1 cellular context compared by ENCODE assay signal in the genomic region with DNA sequence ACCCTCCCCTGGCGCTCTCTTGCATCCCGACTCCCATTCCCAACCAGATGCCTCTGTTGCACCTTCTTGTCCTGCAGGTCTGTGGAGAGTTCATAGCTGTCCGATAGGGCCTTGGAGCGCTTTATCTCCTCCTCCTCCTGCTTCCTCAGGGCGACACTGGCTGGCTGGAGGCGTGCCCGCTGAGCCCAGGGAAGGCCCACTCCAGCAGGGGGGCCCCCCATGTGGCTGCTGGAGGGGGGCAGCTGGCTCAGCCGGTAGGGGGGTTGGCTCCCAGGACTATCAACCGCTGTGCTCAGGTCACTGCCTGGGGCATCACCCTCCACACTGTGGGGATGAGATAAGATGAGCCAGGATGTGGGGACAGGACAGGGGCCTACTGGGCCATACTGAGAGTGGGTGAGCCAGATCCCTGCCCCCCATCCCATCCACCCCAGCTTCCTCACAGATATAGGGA.
TF ChIP-seq lines count a peak whose summit lies in the region.

No MANE protein-coding gene starts in this region.

TF ChIP-seq in K562, 482 proteins besides CTCF, POLR2A, EP300 and RAD21 (continues in another document):
- TF ChIP-seq, protein P1, sequence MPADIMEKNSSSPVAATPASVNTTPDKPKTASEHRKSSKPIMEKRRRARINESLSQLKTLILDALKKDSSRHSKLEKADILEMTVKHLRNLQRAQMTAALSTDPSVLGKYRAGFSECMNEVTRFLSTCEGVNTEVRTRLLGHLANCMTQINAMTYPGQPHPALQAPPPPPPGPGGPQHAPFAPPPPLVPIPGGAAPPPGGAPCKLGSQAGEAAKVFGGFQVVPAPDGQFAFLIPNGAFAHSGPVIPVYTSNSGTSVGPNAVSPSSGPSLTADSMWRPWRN (IDR thresholded peaks at IDR 0.05; ENCODE audit: low read depth) = no peak
- TF ChIP-seq STAT5A (IDR thresholded peaks at IDR 0.05; ENCODE audit: borderline replicate concordance, low read length) (peak; percentile 71; the same call in 1 of the 2 replicates), WHSC1 (IDR thresholded peaks at IDR 0.05; ENCODE audit: low read length) (no peak), GTF2F1 (IDR thresholded peaks at IDR 0.05; ENCODE audit: low read depth, low read length) (no peak), PHF8 (IDR thresholded peaks at IDR 0.05; ENCODE audit: borderline replicate concordance, low read length) (peak; percentile 17; the same call in 1 of the 2 replicates), HOMEZ (CRISPR knock-in tag; IDR thresholded peaks at IDR 0.05) (no peak), SIN3A (IDR thresholded peaks at IDR 0.05; ENCODE audit: borderline replicate concordance in 2 of 2, control insufficient read depth in 1 of 2, low read depth in 2 of 2, low read length in 2 of 2) (no peak), IRF2 (CRISPR knock-in tag; IDR thresholded peaks at IDR 0.05) (no peak), ZNF140 (CRISPR knock-in tag; IDR thresholded peaks at IDR 0.05) (no peak), BCOR (IDR thresholded peaks at IDR 0.05) (no peak; the same call in 1 of the 2 replicates), SIN3B (IDR thresholded peaks at IDR 0.05; ENCODE audit: low read depth) (no peak), MCM5 (IDR thresholded peaks at IDR 0.05; ENCODE audit: low read depth) (no peak), TEAD1 (CRISPR knock-in tag; IDR thresholded peaks at IDR 0.05) (no peak), MTA2 (IDR thresholded peaks at IDR 0.05; ENCODE audit: low read depth) (peak; percentile 47), SIRT6 (IDR thresholded peaks at IDR 0.05; ENCODE audit: low read depth, low read length) (no peak), MITF (IDR thresholded peaks at IDR 0.05) (no peak), AFF1 (IDR thresholded peaks at IDR 0.05; ENCODE audit: low read depth in 1 of 2, partially characterized antibody in 2 of 2) (no peak), ZNF644 (tag; IDR thresholded peaks at IDR 0.05; ENCODE audit: low read depth) (no peak), ZMIZ1 (IDR thresholded peaks at IDR 0.05; ENCODE audit: low read depth in 2 of 2, low read length in 2 of 2) (peak in 1 of 2 experiments; percentile 62; a peak in 1 of 4 replicates), TARDBP (IDR thresholded peaks at IDR 0.05) (no peak), GABPB2 (CRISPR knock-in tag; conservative IDR thresholded peaks at IDR 0.05) (no peak), TBP (optimal IDR thresholded peaks at IDR 0.05; ENCODE audit: low read depth, low read length) (peak; percentile 54), HDAC1 (IDR thresholded peaks at IDR 0.05) (no peak; a peak in 1 of 4 replicates), FOSL1 (tag; conservative IDR thresholded peaks at IDR 0.05) (no peak), HLTF (IDR thresholded peaks at IDR 0.05) (no peak), ZNF3 (CRISPR knock-in tag; IDR thresholded peaks at IDR 0.05) (no peak), ZBTB49 (CRISPR knock-in tag; IDR thresholded peaks at IDR 0.05; ENCODE audit: borderline replicate concordance) (no peak), MECOM (CRISPR knock-in tag; IDR thresholded peaks at IDR 0.05) (0 out of 2 replicates have a peak, but pooled peaks have one; percentile 39), ZBTB17 (CRISPR knock-in tag; IDR thresholded peaks at IDR 0.05) (no peak), TAF1 (IDR thresholded peaks at IDR 0.05; ENCODE audit: control insufficient read depth, extremely low read depth, insufficient read depth, low read length, severe bottlenecking) (peak; percentile 71), KDM2B (CRISPR knock-in tag; IDR thresholded peaks at IDR 0.05) (no peak), CBX2 (IDR thresholded peaks at IDR 0.05; ENCODE audit: insufficient read depth, low read length, poor library complexity, severe bottlenecking) (no peak), NFIX (CRISPR knock-in tag; IDR thresholded peaks at IDR 0.05; ENCODE audit: low read depth) (no peak), PURB (CRISPR knock-in tag; IDR thresholded peaks at IDR 0.05; ENCODE audit: low read depth) (no peak), ASH1L (IDR thresholded peaks at IDR 0.05; ENCODE audit: borderline replicate concordance, low read depth, partially characterized antibody) (no peak), ARHGAP35 (IDR thresholded peaks at IDR 0.05; ENCODE audit: partially characterized antibody) (no peak), TAF7 (tag; IDR thresholded peaks at IDR 0.05) (no peak), HNRNPL (IDR thresholded peaks at IDR 0.05; ENCODE audit: low read depth, low read length) (0 out of 2 replicates have a peak, but pooled peaks have one; percentile 61)
- TF ChIP-seq, protein P2, sequence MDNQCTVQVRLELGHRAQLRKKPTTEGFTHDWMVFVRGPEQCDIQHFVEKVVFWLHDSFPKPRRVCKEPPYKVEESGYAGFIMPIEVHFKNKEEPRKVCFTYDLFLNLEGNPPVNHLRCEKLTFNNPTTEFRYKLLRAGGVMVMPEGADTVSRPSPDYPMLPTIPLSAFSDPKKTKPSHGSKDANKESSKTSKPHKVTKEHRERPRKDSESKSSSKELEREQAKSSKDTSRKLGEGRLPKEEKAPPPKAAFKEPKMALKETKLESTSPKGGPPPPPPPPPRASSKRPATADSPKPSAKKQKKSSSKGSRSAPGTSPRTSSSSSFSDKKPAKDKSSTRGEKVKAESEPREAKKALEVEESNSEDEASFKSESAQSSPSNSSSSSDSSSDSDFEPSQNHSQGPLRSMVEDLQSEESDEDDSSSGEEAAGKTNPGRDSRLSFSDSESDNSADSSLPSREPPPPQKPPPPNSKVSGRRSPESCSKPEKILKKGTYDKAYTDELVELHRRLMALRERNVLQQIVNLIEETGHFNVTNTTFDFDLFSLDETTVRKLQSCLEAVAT (IDR thresholded peaks at IDR 0.05) = no peak
- TF ChIP-seq, protein P3, sequence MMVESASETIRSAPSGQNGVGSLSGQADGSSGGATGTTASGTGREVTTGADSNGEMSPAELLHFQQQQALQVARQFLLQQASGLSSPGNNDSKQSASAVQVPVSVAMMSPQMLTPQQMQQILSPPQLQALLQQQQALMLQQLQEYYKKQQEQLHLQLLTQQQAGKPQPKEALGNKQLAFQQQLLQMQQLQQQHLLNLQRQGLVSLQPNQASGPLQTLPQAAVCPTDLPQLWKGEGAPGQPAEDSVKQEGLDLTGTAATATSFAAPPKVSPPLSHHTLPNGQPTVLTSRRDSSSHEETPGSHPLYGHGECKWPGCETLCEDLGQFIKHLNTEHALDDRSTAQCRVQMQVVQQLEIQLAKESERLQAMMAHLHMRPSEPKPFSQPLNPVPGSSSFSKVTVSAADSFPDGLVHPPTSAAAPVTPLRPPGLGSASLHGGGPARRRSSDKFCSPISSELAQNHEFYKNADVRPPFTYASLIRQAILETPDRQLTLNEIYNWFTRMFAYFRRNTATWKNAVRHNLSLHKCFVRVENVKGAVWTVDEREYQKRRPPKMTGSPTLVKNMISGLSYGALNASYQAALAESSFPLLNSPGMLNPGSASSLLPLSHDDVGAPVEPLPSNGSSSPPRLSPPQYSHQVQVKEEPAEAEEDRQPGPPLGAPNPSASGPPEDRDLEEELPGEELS (CRISPR knock-in tag; IDR thresholded peaks at IDR 0.05; ENCODE audit: borderline replicate concordance) = no peak
